In the genomic region with DNA sequence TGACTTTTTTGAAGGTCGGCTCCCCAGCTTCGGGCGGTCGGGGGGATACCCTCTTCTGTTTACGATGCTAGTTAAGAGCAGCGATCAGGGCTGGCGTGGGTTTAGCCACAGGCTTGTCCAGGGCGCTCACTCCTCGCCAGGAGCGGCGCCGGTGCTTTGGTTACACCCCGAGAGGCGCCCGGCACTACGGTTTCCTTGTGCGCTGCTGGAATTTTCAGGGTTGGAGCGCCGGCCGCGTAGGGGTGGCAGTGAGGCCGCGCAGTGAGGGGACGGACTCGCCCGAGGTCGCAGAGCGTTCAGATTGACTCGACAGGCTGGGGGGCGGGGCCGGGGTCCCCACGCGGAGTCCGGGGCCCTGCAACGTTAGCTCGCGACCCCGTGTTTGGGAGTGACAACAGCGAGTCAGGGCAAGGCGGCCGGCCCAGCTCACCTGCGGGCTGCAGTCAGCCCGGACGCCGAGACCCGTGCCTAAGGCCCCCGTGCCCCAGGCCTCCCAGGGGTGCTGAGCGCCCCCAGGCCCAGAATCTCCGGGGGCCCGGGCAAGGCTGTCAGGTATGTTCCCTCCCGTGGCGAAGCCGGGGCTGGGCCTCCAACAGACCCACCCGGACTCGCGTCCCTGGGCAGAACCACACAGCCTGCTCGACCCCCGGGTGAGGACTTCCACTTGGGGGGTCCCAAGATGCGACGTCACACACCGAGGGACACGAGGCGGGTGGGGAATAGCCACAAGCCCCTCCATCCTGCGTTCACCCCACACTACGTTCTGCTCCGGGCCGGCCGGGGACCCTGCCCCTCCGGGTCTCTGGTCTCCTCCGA, we compare ENCODE assay signal across 8 cellular contexts. TPM values are rescaled to one million over a fixed set of nuclear protein-coding genes. Genes with fewer than 3 reads are reported as not detected.
DNase-seq lines count a peak whose midpoint lies in the region; ATAC-seq and TF ChIP-seq lines count a peak whose summit lies in the region.

No MANE protein-coding gene starts in this region.

- H3K9me3 Mint-ChIP-seq in activated CD4-positive, alpha-beta T cell treated with anti-CD3 and anti-CD28 coated beads for 36 hours (ENCODE audit: low read depth) = no peaks in the 10 kb centered on the region
- no peaks in the 10 kb centered on the region for H3K9me3 Mint-ChIP-seq in activated T-helper 2 cell treated with anti-CD3 and anti-CD28 coated beads, Interferon-gamma antibody, Interleukin-2, Interleukin-4, amounts not matched to agents 10 μg/mL and 5 μg/mL and 100 μg/mL, durations not matched to agents 14 hours and 24 hours and 36 hours
- peaks cover 0 to 19% (median 0%) of the 10 kb centered on the region in 11 donors for H3K9me3 Mint-ChIP-seq in naive thymus-derived CD4-positive, alpha-beta T cell

- peak overlapping the region; percentile 83 for H3K4me3 Mint-ChIP-seq in activated CD4-positive, alpha-beta T cell treated with anti-CD3 and anti-CD28 coated beads for 36 hours
- peak overlapping the region; percentile 86 for H3K4me3 Mint-ChIP-seq in activated T-helper 2 cell treated with anti-CD3 and anti-CD28 coated beads, Interferon-gamma antibody, Interleukin-2, Interleukin-4, amounts not matched to agents 10 μg/mL and 5 μg/mL and 100 μg/mL, durations not matched to agents 14 hours and 24 hours and 36 hours (ENCODE audit: low read depth)
- peak overlapping the region; percentile 86 to 98 (median 90) for H3K4me3 Mint-ChIP-seq in naive thymus-derived CD4-positive, alpha-beta T cell

- CTCF ChIA-PET in activated CD4-positive, alpha-beta T cell treated with anti-CD3 and anti-CD28 coated beads for 36 hours (lab: Charles Lee) = interaction anchor here (0.8 to 1.5 kb wide), 2 partner anchors 38 to 88 kb away, joined by 3 to 4 read pairs; partner anchors contain the start of gene FAAP100
- CTCF ChIA-PET in naive thymus-derived CD4-positive, alpha-beta T cell (lab: Charles Lee) = interaction anchor here (1.4 kb wide), 1 partner anchor 29 kb away, joined by 3 read pairs; no protein-coding TSS in a partner anchor

- DNase-seq in activated CD4-positive, alpha-beta T cell treated with anti-CD3 and anti-CD28 coated beads for 36 hours = peak; percentile 73
- DNase-seq in activated CD4-positive, alpha-beta T cell treated with anti-CD3 and anti-CD28 coated beads for 1 hour = no peak
- DNase-seq in NCI-H2171 (lab: John Stamatoyannopoulos, UW) = peak; percentile 52
- DNase-seq in activated T-helper 2 cell treated with anti-CD3 and anti-CD28 coated beads, Interferon-gamma antibody, Interleukin-2, Interleukin-4, amounts not matched to agents 10 μg/mL and 5 μg/mL and 100 μg/mL, durations not matched to agents 14 hours and 24 hours and 36 hours (ENCODE audit: low spot score) = peak; percentile 42
- DNase-seq in fibroblast of mammary gland (ENCODE audit: low read depth) = peak; percentile 69
- peak in 8 of 9 donors; percentile 18 to 71 (median 37) for DNase-seq in naive thymus-derived CD4-positive, alpha-beta T cell
- DNase-seq in ureter (ENCODE audit: low spot score) = peak; percentile 77

- peaks cover 23% of the 10 kb centered on the region for H3K4me1 Mint-ChIP-seq in activated CD4-positive, alpha-beta T cell treated with anti-CD3 and anti-CD28 coated beads for 36 hours
- H3K4me1 Mint-ChIP-seq in activated T-helper 2 cell treated with anti-CD3 and anti-CD28 coated beads, Interferon-gamma antibody, Interleukin-2, Interleukin-4, amounts not matched to agents 10 μg/mL and 5 μg/mL and 100 μg/mL, durations not matched to agents 14 hours and 24 hours and 36 hours (ENCODE audit: low read depth) = peaks cover 23% of the 10 kb centered on the region
- peaks cover 18 to 49% (median 43%) of the 10 kb centered on the region in 7 donors for H3K4me1 Mint-ChIP-seq in naive thymus-derived CD4-positive, alpha-beta T cell

- peak overlapping the region; percentile 89 for H3K27ac Mint-ChIP-seq in activated CD4-positive, alpha-beta T cell treated with anti-CD3 and anti-CD28 coated beads for 36 hours
- H3K27ac Mint-ChIP-seq in activated T-helper 2 cell treated with anti-CD3 and anti-CD28 coated beads, Interferon-gamma antibody, Interleukin-2, Interleukin-4, amounts not matched to agents 10 μg/mL and 5 μg/mL and 100 μg/mL, durations not matched to agents 14 hours and 24 hours and 36 hours = peak overlapping the region; percentile 90
- peak overlapping the region; percentile 80 to 95 (median 88) for H3K27ac Mint-ChIP-seq in naive thymus-derived CD4-positive, alpha-beta T cell

- POLR2A ChIA-PET in activated CD4-positive, alpha-beta T cell treated with anti-CD3 and anti-CD28 coated beads for 36 hours (lab: Charles Lee) = interaction anchor here (1.0 to 2.3 kb wide), 5 partner anchors 29 to 275 kb away, joined by 3 to 11 read pairs (median 3); partner anchors contain the start of genes BAHCC1, FAAP100, NDUFAF8 and TEPSIN
- POLR2A ChIA-PET in naive thymus-derived CD4-positive, alpha-beta T cell (lab: Charles Lee) = interaction anchor here (0.7 to 7.5 kb wide), 12 partner anchors 11 to 982 kb away, joined by 3 to 65 read pairs (median 4); partner anchors contain the start of genes ARHGDIA, CHMP6 and FAAP100

- TF ChIP-seq CTCF in fibroblast of mammary gland (conservative IDR thresholded peaks at IDR 0.05; ENCODE audit: control insufficient read depth, insufficient read depth, low read depth, low read length) = no peak

- peaks cover 7 to 38% of the 10 kb centered on the region in 2 donors for H3K4me1 ChIP-seq in naive thymus-derived CD4-positive, alpha-beta T cell (ENCODE audit: control insufficient read depth in 2 of 2, insufficient read depth in 2 of 2, low read length in 2 of 2)

- H3K27me3 ChIP-seq in naive thymus-derived CD4-positive, alpha-beta T cell (ENCODE audit: control insufficient read depth in 2 of 2, insufficient read depth in 2 of 2, low read length in 2 of 2) = no peaks in the 10 kb centered on the region

- no peaks in the 10 kb centered on the region for H3K27me3 Mint-ChIP-seq in activated CD4-positive, alpha-beta T cell treated with anti-CD3 and anti-CD28 coated beads for 36 hours
- no peaks in the 10 kb centered on the region for H3K27me3 Mint-ChIP-seq in activated T-helper 2 cell treated with anti-CD3 and anti-CD28 coated beads, Interferon-gamma antibody, Interleukin-2, Interleukin-4, amounts not matched to agents 10 μg/mL and 5 μg/mL and 100 μg/mL, durations not matched to agents 14 hours and 24 hours and 36 hours (ENCODE audit: low read depth)
- peaks cover 0 to 7% (median 0%) of the 10 kb centered on the region in 5 donors for H3K27me3 Mint-ChIP-seq in naive thymus-derived CD4-positive, alpha-beta T cell

- peak overlapping the region; percentile 42 for H3K4me3 ChIP-seq in fibroblast of mammary gland (ENCODE audit: control insufficient read depth, low read depth, low read length)
- H3K4me3 ChIP-seq in naive thymus-derived CD4-positive, alpha-beta T cell (ENCODE audit: low read length) = peak overlapping the region; percentile 75

- H3K36me3 ChIP-seq in naive thymus-derived CD4-positive, alpha-beta T cell (ENCODE audit: control insufficient read depth in 2 of 3, insufficient read depth in 3 of 3, low read length in 3 of 3) = peaks cover 19 to 31% (median 22%) of the 10 kb centered on the region in 3 experiments

- no peaks in the 10 kb centered on the region for H3K9me3 ChIP-seq in naive thymus-derived CD4-positive, alpha-beta T cell (ENCODE audit: control insufficient read depth in 2 of 3, low read length in 3 of 3)

- peak overlapping the region; percentile 79 for H3K27ac ChIP-seq in naive thymus-derived CD4-positive, alpha-beta T cell (ENCODE audit: low read depth, low read length)

- intact Hi-C loops in activated CD4-positive, alpha-beta T cell treated with anti-CD3 and anti-CD28 coated beads for 36 hours (cut with DNase I, micrococcal nuclease) = loop anchor here (1.0 to 10.0 kb wide), 14 partner anchors 38 to 781 kb away; partner anchors contain the start of genes FAAP100 (in 2 of the 2), ARL16 (in 1 of the 2), ASPSCR1 (in 1 of the 2) and CCDC137 (in 1 of the 2)
- intact Hi-C loops in activated T-helper 2 cell treated with anti-CD3 and anti-CD28 coated beads, Interferon-gamma antibody, Interleukin-2, Interleukin-4, amounts not matched to agents 10 μg/mL and 5 μg/mL and 100 μg/mL, durations not matched to agents 14 hours and 24 hours and 36 hours (cut with micrococcal nuclease) = loop anchor here (2.0 to 5.0 kb wide), 2 partner anchors 117 to 167 kb away; partner anchors contain the start of gene BAHCC1
- intact Hi-C loops in naive thymus-derived CD4-positive, alpha-beta T cell (cut with micrococcal nuclease) = loop anchor here (2.0 to 10.0 kb wide), 10 partner anchors 27 to 1702 kb away; partner anchors contain the start of genes ARL16 (in 2 of the 2), BAHCC1 (in 2 of the 2), HGS (in 2 of the 2) and P4HB (in 2 of the 2)

- peaks cover 37% of the 10 kb centered on the region for H3K36me3 Mint-ChIP-seq in activated CD4-positive, alpha-beta T cell treated with anti-CD3 and anti-CD28 coated beads for 36 hours (ENCODE audit: low read depth)
- H3K36me3 Mint-ChIP-seq in activated T-helper 2 cell treated with anti-CD3 and anti-CD28 coated beads, Interferon-gamma antibody, Interleukin-2, Interleukin-4, amounts not matched to agents 10 μg/mL and 5 μg/mL and 100 μg/mL, durations not matched to agents 14 hours and 24 hours and 36 hours (ENCODE audit: low read depth) = peaks cover 42% of the 10 kb centered on the region
- H3K36me3 Mint-ChIP-seq in naive thymus-derived CD4-positive, alpha-beta T cell = peaks cover 10 to 41% (median 32%) of the 10 kb centered on the region in 5 donors

- peak; percentile 5 for ATAC-seq in activated CD4-positive, alpha-beta T cell treated with anti-CD3 and anti-CD28 coated beads for 36 hours
- no peak for ATAC-seq in naive thymus-derived CD4-positive, alpha-beta T cell
- no peak for ATAC-seq in GM21529 (IDR thresholded peaks at IDR 0.05; ENCODE audit: unreplicated experiment)

RNA-seq across cellular contexts. Expression of gene ACTG1, which starts 1.3 kb away (rescaled TPM):
- total RNA-seq in activated CD4-positive, alpha-beta T cell treated with anti-CD3 and anti-CD28 coated beads for 36 hours = 1,000 to 10,000 TPM; 4,119 to 5,987 TPM
- 4,152 and 4,174 TPM in 2 replicates for total RNA-seq in activated T-helper 2 cell treated with anti-CD3 and anti-CD28 coated beads, Interferon-gamma antibody, Interleukin-2, Interleukin-4, amounts not matched to agents 10 μg/mL and 5 μg/mL and 100 μg/mL, durations not matched to agents 14 hours and 24 hours and 36 hours
- total RNA-seq in naive thymus-derived CD4-positive, alpha-beta T cell = 1,000 to 10,000 TPM in 4 of 5 experiments, 100 to 1,000 TPM in 1; 971 to 4,639 (median 1,185) TPM
- 1,000 to 10,000 TPM; 1,098 to 1,433 TPM for polyA plus RNA-seq in naive thymus-derived CD4-positive, alpha-beta T cell
- total RNA-seq in ureter = 3,857 TPM

RNA-seq across cellular contexts. Expression of gene FSCN2, which starts 14.3 kb away (rescaled TPM):
- under 1 TPM; 0.23 to 0.58 TPM for total RNA-seq in activated CD4-positive, alpha-beta T cell treated with anti-CD3 and anti-CD28 coated beads for 36 hours
- 1.1 TPM in 2 replicates for total RNA-seq in activated T-helper 2 cell treated with anti-CD3 and anti-CD28 coated beads, Interferon-gamma antibody, Interleukin-2, Interleukin-4, amounts not matched to agents 10 μg/mL and 5 μg/mL and 100 μg/mL, durations not matched to agents 14 hours and 24 hours and 36 hours
- total RNA-seq in naive thymus-derived CD4-positive, alpha-beta T cell = 1 to 10 TPM in 2 of 5 experiments, under 1 TPM in 3; 0.56 to 1.6 (median 0.70) TPM
- not detected for polyA plus RNA-seq in naive thymus-derived CD4-positive, alpha-beta T cell
- 4.2 TPM for total RNA-seq in ureter

RNA-seq across cellular contexts. Expression of gene FAAP100, which starts 38.3 kb away (rescaled TPM):
- 10 to 100 TPM; 30.4 to 39.3 TPM for total RNA-seq in activated CD4-positive, alpha-beta T cell treated with anti-CD3 and anti-CD28 coated beads for 36 hours
- total RNA-seq in activated T-helper 2 cell treated with anti-CD3 and anti-CD28 coated beads, Interferon-gamma antibody, Interleukin-2, Interleukin-4, amounts not matched to agents 10 μg/mL and 5 μg/mL and 100 μg/mL, durations not matched to agents 14 hours and 24 hours and 36 hours = 61.6 and 64.4 TPM in 2 replicates
- total RNA-seq in naive thymus-derived CD4-positive, alpha-beta T cell = 10 to 100 TPM; 28.8 to 57.0 (median 43.6) TPM
- 10 to 100 TPM in 1 of 2 donors, 1 to 10 TPM in 1; 9.0 to 20.1 TPM for polyA plus RNA-seq in naive thymus-derived CD4-positive, alpha-beta T cell
- 37.1 TPM for total RNA-seq in ureter
